10 cellular contexts compared by ENCODE assay signal in genomic region chr11:9787981-9788521, GRCh38.
DNase-seq lines count a peak whose midpoint lies in the region; ATAC-seq and TF ChIP-seq lines count a peak whose summit lies in the region.
"Had no signal": no experiment of that assay in that cellular context is flagged by ENCODE, and none has a peak within 500 bp of the region (broad histone marks: within the 10 kb centered on the region; RNA-seq: fewer than 3 reads in every experiment).

No MANE protein-coding gene starts in this region.

- ATAC-seq in GM18867 (IDR thresholded peaks at IDR 0.05; ENCODE audit: unreplicated experiment), result no peak
- ATAC-seq: activated CD4-positive, CD25-positive, alpha-beta regulatory T cell treated with anti-CD3 and anti-CD28 coated beads, Interleukin-2, amount 50 U/mL, for 24 hours had no signal

- peak overlapping the region; percentile 6 for H3K4me2 ChIP-seq in skeletal muscle satellite cell (ENCODE audit: low read length)

- no peaks in the 10 kb centered on the region for H3K9me3 ChIP-seq in skeletal muscle satellite cell (replicated peaks; ENCODE audit: low read length)

- peak overlapping the region; percentile 14 for H3K27ac ChIP-seq in RWPE1

- H3K9ac ChIP-seq in skeletal muscle satellite cell (ENCODE audit: low read depth, low read length), result peak overlapping the region; percentile 60

- H3K4me3 ChIP-seq in skeletal muscle satellite cell (ENCODE audit: low read length) (no peak overlapping the region), H7 (ENCODE audit: insufficient read depth, low read depth, low read length) (no peak overlapping the region)

- DNase-seq in ELR (ENCODE audit: low read depth), result peak; percentile 59
- DNase-seq in RWPE1 (ENCODE audit: low spot score), result no peak
- DNase-seq in globus pallidus (ENCODE audit: low spot score), result peak; percentile 5
- no peak for DNase-seq in stimulated activated CD4-positive, alpha-beta T cell treated with anti-CD3 and anti-CD28 coated beads, Interleukin-4, amount 100 ng/mL, for 4 hours
- DNase-seq in ecto neural progenitor cell (ENCODE audit: low spot score), result no peak
- no peak for DNase-seq in H7
- DNase-seq: NCI-H774 had no signal

- peaks cover 36% of the 10 kb centered on the region for H3K36me3 ChIP-seq in skeletal muscle satellite cell (ENCODE audit: insufficient read depth, low read length)
- H3K36me3 ChIP-seq in H7 (replicated peaks; ENCODE audit: control insufficient read depth, insufficient read depth, low read length), result peaks cover 17% of the 10 kb centered on the region

- H3K27me3 ChIP-seq in skeletal muscle satellite cell (ENCODE audit: control insufficient read depth, insufficient read depth, low read length) (no peaks in the 10 kb centered on the region), H7 (ENCODE audit: control insufficient read depth, insufficient read depth, low read length) (no peaks in the 10 kb centered on the region)

- POLR2A ChIA-PET in RWPE1 (lab: Yijun Ruan, JAX; ENCODE audit: low non-redundant PET), result no interaction called here

- CTCF ChIA-PET in RWPE1 (lab: Yijun Ruan, JAX), result no interaction called here

- peaks cover 23% of the 10 kb centered on the region for H3K4me1 ChIP-seq in skeletal muscle satellite cell (ENCODE audit: control insufficient read depth, insufficient read depth, low read length)

- TF ChIP-seq CTCF in RWPE1 (conservative IDR thresholded peaks at IDR 0.05; ENCODE audit: low read depth), result no peak

Comparison
In these comparisons a context has a peak if more than half of its experiments do, and no peak if none do; other contexts are left out.
1. DNase-seq: peak in ELR (single experiment) and globus pallidus (single experiment); none in RWPE1 (single experiment), stimulated activated CD4-positive, alpha-beta T cell treated with anti-CD3 and anti-CD28 coated beads, Interleukin-4, amount 100 ng/mL, for 4 hours (0 of 2), ecto neural progenitor cell (single experiment) and H7 (single experiment).